Comparison of ENCODE assay signal across 10 cellular contexts in genomic region chr15:90407871-90408317, GRCh38. TPM values are rescaled to one million over a fixed set of nuclear protein-coding genes. Genes with fewer than 3 reads are reported as not detected.
DNase-seq lines count a peak whose midpoint lies in the region; ATAC-seq and TF ChIP-seq lines count a peak whose summit lies in the region.
"Had no signal": no experiment of that assay in that cellular context is flagged by ENCODE, and none has a peak within 500 bp of the region (broad histone marks: within the 10 kb centered on the region; RNA-seq: fewer than 3 reads in every experiment).

No MANE protein-coding gene starts in this region.

- peaks cover 50% of the 10 kb centered on the region for H3K36me3 Mint-ChIP-seq in activated naive CD8-positive, alpha-beta T cell treated with anti-CD3 and anti-CD28 coated beads for 36 hours

- H3K9me2 ChIP-seq in Karpas-422 (replicated peaks; ENCODE audit: insufficient read depth, low read length) = no peaks in the 10 kb centered on the region

- no peaks in the 10 kb centered on the region for H3K36me3 ChIP-seq in right atrium auricular region
- H3K36me3 ChIP-seq in lower lobe of right lung = no peaks in the 10 kb centered on the region
- H3K36me3 ChIP-seq in aorta (ENCODE audit: control insufficient read depth in 1 of 2, insufficient read depth in 2 of 2, low read length in 1 of 2) = no peaks in the 10 kb centered on the region
- H3K36me3 ChIP-seq in Karpas-422 (ENCODE audit: insufficient read depth, low read length) = no peaks in the 10 kb centered on the region

- peaks cover 87% of the 10 kb centered on the region for H3K79me2 ChIP-seq in Karpas-422 (ENCODE audit: low read length)

- no peaks in the 10 kb centered on the region for H4K20me1 ChIP-seq in Karpas-422 (ENCODE audit: insufficient read depth, low read depth, low read length)

- peak; percentile 12 for ATAC-seq in left ventricle myocardium superior
- ATAC-seq in lower lobe of right lung = peak; percentile 46 to 65
- ATAC-seq in aorta (ENCODE audit: low FRiP score) = no peak
- ATAC-seq in HG03139 (IDR thresholded peaks at IDR 0.05; ENCODE audit: unreplicated experiment) = no peak
- ATAC-seq in HG02623 (IDR thresholded peaks at IDR 0.05; ENCODE audit: unreplicated experiment) = no peak

- peaks cover 5% of the 10 kb centered on the region for H3K9me3 Mint-ChIP-seq in activated naive CD8-positive, alpha-beta T cell treated with anti-CD3 and anti-CD28 coated beads for 36 hours

- peak overlapping the region; percentile 79 for H3K27ac Mint-ChIP-seq in activated naive CD8-positive, alpha-beta T cell treated with anti-CD3 and anti-CD28 coated beads for 36 hours

- DNase-seq in left ventricle myocardium superior (no peak), right atrium auricular region (ENCODE audit: low spot score) (no peak), lower lobe of right lung (no peak), aorta (no peak), Karpas-422 (no peak)
- DNase-seq in activated naive CD8-positive, alpha-beta T cell treated with anti-CD3 and anti-CD28 coated beads for 36 hours = peak; percentile 37
- DNase-seq: hypothalamus, NCI-H187 treated with DMSO at 0.1 percent for 48 hours had no signal

- H3K4me3 ChIP-seq in right atrium auricular region (no peak overlapping the region), lower lobe of right lung (no peak overlapping the region), aorta (ENCODE audit: low read length in 2 of 2) (no peak overlapping the region), Karpas-422 (ENCODE audit: low read length) (no peak overlapping the region)

- H3K4me3 Mint-ChIP-seq in activated naive CD8-positive, alpha-beta T cell treated with anti-CD3 and anti-CD28 coated beads for 36 hours = peak overlapping the region; percentile 29

- no peaks in the 10 kb centered on the region for H3K27me3 Mint-ChIP-seq in activated naive CD8-positive, alpha-beta T cell treated with anti-CD3 and anti-CD28 coated beads for 36 hours

- H3K4me1 ChIP-seq in right atrium auricular region (peaks cover 0 to 73% of the 10 kb centered on the region in 2 donors), lower lobe of right lung (peaks cover 86% of the 10 kb centered on the region), aorta (ENCODE audit: control insufficient read depth in 1 of 2, insufficient read depth in 2 of 2, low read length in 2 of 2) (peaks cover 10 to 16% of the 10 kb centered on the region in 2 donors), Karpas-422 (ENCODE audit: low read length) (peaks cover 10% of the 10 kb centered on the region)

- intact Hi-C loops in left ventricle myocardium superior (cut with micrococcal nuclease) = no loop called here
- intact Hi-C loops in lower lobe of right lung (cut with DNase I) = no loop called here
- intact Hi-C loops in aorta (cut with DNase I) = no loop called here

- H3K27me3 ChIP-seq in right atrium auricular region (no peaks in the 10 kb centered on the region), lower lobe of right lung (ENCODE audit: low read depth) (no peaks in the 10 kb centered on the region), aorta (ENCODE audit: control insufficient read depth in 1 of 2, insufficient read depth in 2 of 2, low read length in 1 of 2) (no peaks in the 10 kb centered on the region), Karpas-422 (ENCODE audit: low read length) (no peaks in the 10 kb centered on the region)

- H3K27ac ChIP-seq in right atrium auricular region (peak overlapping the region in 1 of 2 donors; percentile 20), lower lobe of right lung (peak overlapping the region; percentile 34), aorta (ENCODE audit: low read depth in 1 of 2, low read length in 2 of 2) (peak overlapping the region; percentile 28 to 67), Karpas-422 (ENCODE audit: low read length) (no peak overlapping the region)

- TF ChIP-seq CTCF in right atrium auricular region (IDR thresholded peaks at IDR 0.05) = no peak
- no peak for TF ChIP-seq CTCF in lower lobe of right lung (IDR thresholded peaks at IDR 0.05)

- no peak overlapping the region for H3K9ac ChIP-seq in Karpas-422 (ENCODE audit: low read length)

- no peak overlapping the region for H3K4me2 ChIP-seq in Karpas-422 (ENCODE audit: low read depth, low read length, poor library complexity, severe bottlenecking)

- H3K4me1 Mint-ChIP-seq in activated naive CD8-positive, alpha-beta T cell treated with anti-CD3 and anti-CD28 coated beads for 36 hours = peaks cover 67% of the 10 kb centered on the region

- H2AFZ ChIP-seq in Karpas-422 (ENCODE audit: low read length) = no peak overlapping the region

- 48 to 54% methylated on average over 2 of the region's 2 CpGs for WGBS in aorta, 2 donors

- H3K9me3 ChIP-seq in right atrium auricular region = no peaks in the 10 kb centered on the region
- H3K9me3 ChIP-seq in lower lobe of right lung = no peaks in the 10 kb centered on the region
- no peaks in the 10 kb centered on the region for H3K9me3 ChIP-seq in aorta (ENCODE audit: control insufficient read depth, low read length)
- no peaks in the 10 kb centered on the region for H3K9me3 ChIP-seq in Karpas-422 (ENCODE audit: low read length)

RNA-seq across cellular contexts. Expression of gene IQGAP1, which starts 19.9 kb away (rescaled TPM):
- 35.4 TPM for total RNA-seq in left ventricle myocardium superior
- total RNA-seq in right atrium auricular region = 10 to 100 TPM; 56.5 to 96.3 TPM
- 100 to 1,000 TPM; 129 to 133 TPM for total RNA-seq in activated naive CD8-positive, alpha-beta T cell treated with anti-CD3 and anti-CD28 coated beads for 36 hours
- 265 TPM for total RNA-seq in lower lobe of right lung
- total RNA-seq in aorta = 100 to 1,000 TPM; 273 to 297 TPM
- polyA plus RNA-seq in aorta = 100 to 1,000 TPM in 1 of 2 donors, 10 to 100 TPM in 1; 61.1 to 134 TPM
- 122 and 145 TPM in 2 replicates for total RNA-seq in Karpas-422 (2014; rRNA removed; shearing (Covaris generic); ENCODE audit: low replicate concordance)

RNA-seq across cellular contexts. Expression of gene ZNF774, which starts 55.8 kb away (rescaled TPM):
- 4.9 TPM for total RNA-seq in left ventricle myocardium superior
- total RNA-seq in right atrium auricular region = 1 to 10 TPM; 3.7 to 4.3 TPM
- total RNA-seq in activated naive CD8-positive, alpha-beta T cell treated with anti-CD3 and anti-CD28 coated beads for 36 hours = 1 to 10 TPM in 1 of 2 experiments, under 1 TPM in 1; 0.82 to 1.9 TPM
- total RNA-seq in lower lobe of right lung = 5.5 TPM
- total RNA-seq in aorta = 1 to 10 TPM; 6.1 to 7.4 TPM
- polyA plus RNA-seq in aorta = 1 to 10 TPM in 1 of 2 donors, under 1 TPM in 1; 0.50 to 2.6 TPM
- 0.34 and 0.79 TPM in 2 replicates for total RNA-seq in Karpas-422 (2014; rRNA removed; shearing (Covaris generic); ENCODE audit: low replicate concordance)

Comparison
In these comparisons a context has a peak if more than half of its experiments do, and no peak if none do; other contexts are left out.
1. ATAC-seq: peak in left ventricle myocardium superior (single experiment) and lower lobe of right lung (2 of 2); none in aorta (single experiment), HG03139 (single experiment) and HG02623 (single experiment).